Comparison of ENCODE assay signal across 15 cellular contexts in genomic region chr17:47975189-47975814, GRCh38. TPM values are rescaled to one million over a fixed set of nuclear protein-coding genes. Genes with fewer than 3 reads are reported as not detected.
DNase-seq lines count a peak whose midpoint lies in the region; ATAC-seq, FAIRE-seq and TF ChIP-seq lines count a peak whose summit lies in the region.
"Had no signal": no experiment of that assay in that cellular context is flagged by ENCODE, and none has a peak within 500 bp of the region (broad histone marks: within the 10 kb centered on the region; RNA-seq: fewer than 3 reads in every experiment).

No MANE protein-coding gene starts in this region.

- no peaks in the 10 kb centered on the region for H3K27me3 Mint-ChIP-seq in activated CD8-positive, alpha-beta memory T cell treated with anti-CD3 and anti-CD28 coated beads, Interleukin-2, amount 10 ng/mL, durations not matched to agents 7 days and 5 days
- H3K27me3 Mint-ChIP-seq in stimulated activated naive B cell treated with anti-CD40 and anti-IgM and Interleukin-4, amounts not matched to agents 10 μg/mL and 1 μg/mL and 100 μg/mL, for 72 hours, result no peaks in the 10 kb centered on the region

- TF ChIP-seq RAD21 in H1 (IDR thresholded peaks at IDR 0.05 in 1 of 2, conservative IDR thresholded peaks at IDR 0.05 in 1 of 2; ENCODE audit: low read depth in 2 of 2, low read length in 2 of 2), result peak; percentile 15 to 18; a peak in 2 of 4 replicates

- H3K4me1 Mint-ChIP-seq in activated CD8-positive, alpha-beta memory T cell treated with anti-CD3 and anti-CD28 coated beads, Interleukin-2, amount 10 ng/mL, durations not matched to agents 7 days and 5 days, result peaks cover 21% of the 10 kb centered on the region
- peaks cover 12 to 16% of the 10 kb centered on the region in 2 donors for H3K4me1 Mint-ChIP-seq in stimulated activated naive B cell treated with anti-CD40 and anti-IgM and Interleukin-4, amounts not matched to agents 10 μg/mL and 1 μg/mL and 100 μg/mL, for 72 hours

- 93% methylated on average over 15 of the region's 15 CpGs; no CpG with 5 or more reads in 1 of the 2 experiments for WGBS in H1 (ENCODE audit: extremely low coverage in 1 of 2, insufficient coverage in 1 of 2, insufficient read length in 1 of 2, insufficient replicate concordance in 2 of 2, low coverage in 1 of 2, low lambda C conversion rate in 2 of 2, missing lambda C conversion rate in 1 of 2), 2 experiments

- no peak overlapping the region for H3K4me3 Mint-ChIP-seq in activated CD8-positive, alpha-beta memory T cell treated with anti-CD3 and anti-CD28 coated beads, Interleukin-2, amount 10 ng/mL, durations not matched to agents 7 days and 5 days
- H3K4me3 Mint-ChIP-seq in stimulated activated naive B cell treated with anti-CD40 and anti-IgM and Interleukin-4, amounts not matched to agents 10 μg/mL and 1 μg/mL and 100 μg/mL, for 72 hours, result no peak overlapping the region

- no peaks in the 10 kb centered on the region for H3K9me2 ChIP-seq in OCI-LY1 (ENCODE audit: low read depth, low read length)

- H3K36me3 ChIP-seq in OCI-LY1 (ENCODE audit: insufficient read depth, low read length), result peaks cover 59% of the 10 kb centered on the region
- H3K36me3 ChIP-seq in H1 (ENCODE audit: control insufficient read depth in 2 of 4, insufficient read depth in 4 of 4, low read length in 3 of 4), result peaks cover 13 to 49% (median 36%) of the 10 kb centered on the region in 4 experiments; a peak in 7 of 8 replicates
- H3K36me3 ChIP-seq in vagina, result peaks cover 0 to 67% of the 10 kb centered on the region in 2 donors

- FAIRE-seq in H1 (lab: Jason Lieb, UNC), result no peak

- H4K8ac ChIP-seq in H1 (ENCODE audit: extremely low read depth, insufficient read depth, low read length), result no peak overlapping the region

- H2AFZ ChIP-seq in OCI-LY1 (ENCODE audit: low read length) (no peak overlapping the region), H1 (ENCODE audit: low read length) (no peak overlapping the region)

- H2BK5ac ChIP-seq in H1 (ENCODE audit: low read depth, low read length), result no peak overlapping the region

- peak; percentile 18; the same call in 1 of the 2 replicates for TF ChIP-seq CTCF in OCI-LY1 (IDR thresholded peaks at IDR 0.05; ENCODE audit: low read length)
- peak in 1 of 3 experiments; percentile 41; a peak in 1 of 4 replicates for TF ChIP-seq CTCF in H1 (IDR thresholded peaks at IDR 0.05; ENCODE audit: control extremely low read depth in 1 of 3, insufficient read depth in 1 of 3, low read depth in 1 of 3, low read length in 3 of 3)
- no peak for TF ChIP-seq CTCF in vagina (IDR thresholded peaks at IDR 0.05)

- no peak overlapping the region for H2BK20ac ChIP-seq in H1 (ENCODE audit: low read length)

- no peak for ATAC-seq in activated CD8-positive, alpha-beta memory T cell treated with anti-CD3 and anti-CD28 coated beads, Interleukin-2, amount 10 ng/mL, durations not matched to agents 7 days and 5 days
- ATAC-seq in stimulated activated naive B cell treated with anti-CD40 and anti-IgM and Interleukin-4, amounts not matched to agents 10 μg/mL and 1 μg/mL and 100 μg/mL, for 72 hours (replicated peaks), result no peak
- ATAC-seq in GM19023 (IDR thresholded peaks at IDR 0.05; ENCODE audit: unreplicated experiment), result no peak
- ATAC-seq: Panc1, SK-N-SH treated with all-trans-retinoic acid at 6 μM for 48 hours had no signal

- no peak overlapping the region for H3K18ac ChIP-seq in H1 (ENCODE audit: extremely low read depth, low read length)

- H3K14ac ChIP-seq in H1 (ENCODE audit: insufficient read length), result no peak overlapping the region

- TF ChIP-seq POLR2A in H1 (IDR thresholded peaks at IDR 0.05; ENCODE audit: control extremely low read depth in 1 of 2, low read depth in 2 of 2, low read length in 2 of 2) (no peak), vagina (IDR thresholded peaks at IDR 0.05) (no peak)

- H3K27ac ChIP-seq in OCI-LY1 (ENCODE audit: low read depth, low read length, poor library complexity, severe bottlenecking) (no peak overlapping the region), H1 (ENCODE audit: low read depth, low read length) (no peak overlapping the region), vagina (no peak overlapping the region)
- H3K27ac ChIP-seq: C4-2B had no signal

- H3K27me3 ChIP-seq in OCI-LY1 (ENCODE audit: insufficient read depth, low read length) (no peaks in the 10 kb centered on the region), H1 (replicated peaks in 1 of 4; ENCODE audit: control insufficient read depth in 3 of 4, extremely low read depth in 1 of 4, insufficient read depth in 3 of 4, low read length in 3 of 4) (no peaks in the 10 kb centered on the region), vagina (no peaks in the 10 kb centered on the region)

- no peaks in the 10 kb centered on the region for H3F3A ChIP-seq in OCI-LY1 (ENCODE audit: insufficient read depth, low read length)

- H3K4me3 ChIP-seq in OCI-LY1 (ENCODE audit: low read depth, low read length, poor library complexity, severe bottlenecking) (no peak overlapping the region), H1 (ENCODE audit: extremely low read depth in 1 of 4, insufficient read depth in 2 of 4, low read depth in 3 of 4, low read length in 4 of 4) (no peak overlapping the region), vagina (no peak overlapping the region)

- DNase-seq in activated CD8-positive, alpha-beta memory T cell treated with anti-CD3 and anti-CD28 coated beads, Interleukin-2, amount 10 ng/mL, durations not matched to agents 7 days and 5 days, result no peak
- DNase-seq in activated CD8-positive, alpha-beta memory T cell treated with anti-CD3 and anti-CD28 coated beads for 24 hours, result no peak
- DNase-seq in H1 (ENCODE audit: low read depth in 1 of 2, low spot score in 2 of 2), result no peak
- no peak for DNase-seq in stimulated activated naive B cell treated with anti-CD40 and anti-IgM and Interleukin-4, amounts not matched to agents 10 μg/mL and 1 μg/mL and 100 μg/mL, for 72 hours
- DNase-seq in vagina (ENCODE audit: extremely low spot score in 2 of 2), result no peak
- DNase-seq in HuH-7.5 (ENCODE audit: low spot score), result no peak
- DNase-seq: NCI-H1048, NCI-H345, SHP77 had no signal

- CTCF ChIA-PET in activated CD8-positive, alpha-beta memory T cell treated with anti-CD3 and anti-CD28 coated beads, Interleukin-2, amount 10 ng/mL, durations not matched to agents 7 days and 5 days (lab: Charles Lee), result interaction anchor here (1.0 to 15.7 kb wide), 4 partner anchors 27 to 46 kb away, joined by 3 to 383 read pairs (median 8); partner anchors contain the start of genes PNPO and PRR15L
- CTCF ChIA-PET in H1 (lab: Charles Lee; ENCODE audit: partially characterized antibody), result interaction anchor here (0.8 to 40.5 kb wide), 10 partner anchors 11 to 132 kb away, joined by 3 to 1010 read pairs (median 9); partner anchors contain the start of genes PNPO and PRR15L

- H3K4ac ChIP-seq in H1 (replicated peaks; ENCODE audit: insufficient read length, low read depth, low read length), result no peak overlapping the region

- intact Hi-C loops in vagina (cut with DNase I), result loop anchor here (5.0 kb wide), 1 partner anchor 42 kb away; no protein-coding TSS in a partner anchor

- peaks cover 35% of the 10 kb centered on the region for H3K36me3 Mint-ChIP-seq in activated CD8-positive, alpha-beta memory T cell treated with anti-CD3 and anti-CD28 coated beads, Interleukin-2, amount 10 ng/mL, durations not matched to agents 7 days and 5 days
- peaks cover 45 to 48% of the 10 kb centered on the region in 2 donors for H3K36me3 Mint-ChIP-seq in stimulated activated naive B cell treated with anti-CD40 and anti-IgM and Interleukin-4, amounts not matched to agents 10 μg/mL and 1 μg/mL and 100 μg/mL, for 72 hours

- no peak overlapping the region for H2AK5ac ChIP-seq in H1 (ENCODE audit: low read depth, low read length)

- no peak overlapping the region for H3K56ac ChIP-seq in H1 (replicated peaks; ENCODE audit: insufficient read length, low read depth, low read length)

- H4K20me1 ChIP-seq in OCI-LY1 (ENCODE audit: insufficient read depth, low read length) (no peaks in the 10 kb centered on the region), H1 (replicated peaks in 1 of 2; ENCODE audit: control insufficient read depth in 1 of 2, insufficient read depth in 2 of 2, low read length in 2 of 2) (no peaks in the 10 kb centered on the region)

- H2BK12ac ChIP-seq in H1 (ENCODE audit: low read depth, low read length), result no peak overlapping the region

- H3K9me3 ChIP-seq in OCI-LY1 (ENCODE audit: low read length) (no peaks in the 10 kb centered on the region), H1 (ENCODE audit: insufficient read depth in 2 of 2, low read depth in 1 of 2, low read length in 1 of 2) (no peaks in the 10 kb centered on the region), vagina (no peaks in the 10 kb centered on the region)

- H3K9ac ChIP-seq in OCI-LY1 (ENCODE audit: low read length), result no peak overlapping the region
- H3K9ac ChIP-seq in H1 (replicated peaks in 1 of 4; ENCODE audit: extremely low read depth in 1 of 4, low read depth in 3 of 4, low read length in 3 of 4), result no peak overlapping the region

- peaks cover 3% of the 10 kb centered on the region; the same call in 1 of the 2 replicates for H3K79me1 ChIP-seq in H1 (ENCODE audit: low read depth, low read length)

- no peak overlapping the region for H3K4me2 ChIP-seq in OCI-LY1 (ENCODE audit: low read length)
- H3K4me2 ChIP-seq in H1 (ENCODE audit: insufficient read depth in 1 of 2, low read depth in 2 of 2, low read length in 2 of 2), result no peak overlapping the region

- H4K5ac ChIP-seq in H1 (ENCODE audit: insufficient read length, low read depth, low read length), result no peak overlapping the region

- peak overlapping the region; percentile 24 for H3K27ac Mint-ChIP-seq in activated CD8-positive, alpha-beta memory T cell treated with anti-CD3 and anti-CD28 coated beads, Interleukin-2, amount 10 ng/mL, durations not matched to agents 7 days and 5 days
- peak overlapping the region; percentile 69 for H3K27ac Mint-ChIP-seq in stimulated activated naive B cell treated with anti-CD40 and anti-IgM and Interleukin-4, amounts not matched to agents 10 μg/mL and 1 μg/mL and 100 μg/mL, for 72 hours

- H3K4me1 ChIP-seq in OCI-LY1 (ENCODE audit: insufficient read depth, low read length, severe bottlenecking) (peaks cover 18% of the 10 kb centered on the region), H1 (replicated peaks in 1 of 4; ENCODE audit: control insufficient read depth in 3 of 4, insufficient read depth in 4 of 4, low read length in 3 of 4) (peaks cover 0 to 6% (median 2%) of the 10 kb centered on the region in 4 experiments; a peak in 6 of 7 replicates), vagina (peaks cover 17% of the 10 kb centered on the region)

- H3K23me2 ChIP-seq in H1 (ENCODE audit: low read depth, low read length), result peaks cover 4% of the 10 kb centered on the region; the same call in 1 of the 2 replicates

- H3K79me2 ChIP-seq in OCI-LY1 (ENCODE audit: insufficient read depth, low read length) (no peaks in the 10 kb centered on the region), H1 (ENCODE audit: control insufficient read depth in 1 of 2, insufficient read depth in 2 of 2, low read length in 2 of 2) (peaks cover 0 to 12% of the 10 kb centered on the region in 2 experiments; a peak in 1 of 4 replicates)

- no peak overlapping the region for H3K23ac ChIP-seq in H1 (ENCODE audit: insufficient read length)

- POLR2A ChIA-PET in H1 (lab: Charles Lee; ENCODE audit: partially characterized antibody), result interaction anchor here (1.1 to 1.4 kb wide), 3 partner anchors 12 to 153 kb away, joined by 3 to 4 read pairs (median 3); partner anchors contain the start of gene NFE2L1

- no peak overlapping the region for H2BK15ac ChIP-seq in H1 (ENCODE audit: low read length)

- no peak overlapping the region for H4K91ac ChIP-seq in H1 (replicated peaks; ENCODE audit: insufficient read length, low read length)

- no peaks in the 10 kb centered on the region for H3K9me3 Mint-ChIP-seq in activated CD8-positive, alpha-beta memory T cell treated with anti-CD3 and anti-CD28 coated beads, Interleukin-2, amount 10 ng/mL, durations not matched to agents 7 days and 5 days (ENCODE audit: low read depth)
- no peaks in the 10 kb centered on the region for H3K9me3 Mint-ChIP-seq in stimulated activated naive B cell treated with anti-CD40 and anti-IgM and Interleukin-4, amounts not matched to agents 10 μg/mL and 1 μg/mL and 100 μg/mL, for 72 hours

- H2BK120ac ChIP-seq in H1 (replicated peaks; ENCODE audit: low read depth, low read length), result no peak overlapping the region

- TF ChIP-seq EP300 in H1 (IDR thresholded peaks at IDR 0.05; ENCODE audit: borderline replicate concordance in 1 of 2, low read depth in 2 of 2, low read length in 2 of 2), result no peak

RNA-seq across cellular contexts. Expression of gene CDK5RAP3, which starts 4.4 kb away (rescaled TPM):
- 100 to 1,000 TPM; 215 to 262 TPM for total RNA-seq in activated CD8-positive, alpha-beta memory T cell treated with anti-CD3 and anti-CD28 coated beads, Interleukin-2, amount 10 ng/mL, durations not matched to agents 7 days and 5 days
- total RNA-seq in H1 (2021; fragmentation: NEBNext Ultra II Directional; extraction: Animal tissue kit (Norgen Biotek cat#: 25700)), result 88.2 and 97.6 TPM in 2 replicates
- polyA plus RNA-seq in H1 (2011; rRNA removed), result 93.2 and 119 TPM in 2 replicates
- 159 TPM for polyA plus RNA-seq in H1 (2011; cell fraction: cytosol; rRNA removed)
- polyA plus RNA-seq in H1 (2011; cell fraction: nucleus; rRNA removed), result 845 TPM
- 134 to 181 TPM (median 168 TPM) in 4 replicates for polyA plus RNA-seq in H1 (2012, experiment 1 of 2)
- 47.9 TPM for polyA plus RNA-seq in H1 (2012, experiment 2 of 2)
- polyA plus RNA-seq in H1 (2013, experiment 1 of 2), result 99.7 TPM
- 95.7 TPM for polyA plus RNA-seq in H1 (2013, experiment 2 of 2)
- polyA minus RNA-seq in H1 (2011; rRNA and poly(A)+ RNA removed), result 131 and 169 TPM in 2 replicates
- 41.5 TPM for polyA minus RNA-seq in H1 (2011; cell fraction: cytosol; rRNA and poly(A)+ RNA removed)
- polyA minus RNA-seq in H1 (2011; cell fraction: nucleus; rRNA and poly(A)+ RNA removed), result 147 TPM
- total RNA-seq in vagina, result 144 TPM

RNA-seq across cellular contexts. Expression of gene PRR15L, which starts 17.6 kb away (rescaled TPM):
- total RNA-seq in activated CD8-positive, alpha-beta memory T cell treated with anti-CD3 and anti-CD28 coated beads, Interleukin-2, amount 10 ng/mL, durations not matched to agents 7 days and 5 days, result not detected
- total RNA-seq in H1 (2021; fragmentation: NEBNext Ultra II Directional; extraction: Animal tissue kit (Norgen Biotek cat#: 25700)), result 0.26 and 0.34 TPM in 2 replicates
- polyA plus RNA-seq in H1 (2011; rRNA removed), result 1.1 TPM in 2 replicates
- polyA plus RNA-seq in H1 (2011; cell fraction: cytosol; rRNA removed), result 1.1 TPM
- polyA plus RNA-seq in H1 (2011; cell fraction: nucleus; rRNA removed), result 0.87 TPM
- 0.54 to 0.76 TPM (median 0.64 TPM) in 4 replicates for polyA plus RNA-seq in H1 (2012, experiment 1 of 2)
- 0.70 TPM for polyA plus RNA-seq in H1 (2012, experiment 2 of 2)
- polyA plus RNA-seq in H1 (2013, experiment 1 of 2), result 0.20 TPM
- polyA plus RNA-seq in H1 (2013, experiment 2 of 2), result 0.20 TPM
- polyA minus RNA-seq in H1 (2011; rRNA and poly(A)+ RNA removed), result 0.51 and 0.98 TPM in 2 replicates
- polyA minus RNA-seq in H1 (2011; cell fraction: cytosol; rRNA and poly(A)+ RNA removed), result 0.95 TPM
- 0.40 TPM for polyA minus RNA-seq in H1 (2011; cell fraction: nucleus; rRNA and poly(A)+ RNA removed)
- total RNA-seq in vagina, result 2.2 TPM
- total RNA-seq: A172 had no signal

RNA-seq across cellular contexts. Expression of gene PNPO, which starts 33.9 kb away (rescaled TPM):
- 10 to 100 TPM; 28.0 to 30.4 TPM for total RNA-seq in activated CD8-positive, alpha-beta memory T cell treated with anti-CD3 and anti-CD28 coated beads, Interleukin-2, amount 10 ng/mL, durations not matched to agents 7 days and 5 days
- 7.0 and 8.8 TPM in 2 replicates for total RNA-seq in H1 (2021; fragmentation: NEBNext Ultra II Directional; extraction: Animal tissue kit (Norgen Biotek cat#: 25700))
- polyA plus RNA-seq in H1 (2011; rRNA removed), result 7.5 and 8.1 TPM in 2 replicates
- polyA plus RNA-seq in H1 (2011; cell fraction: cytosol; rRNA removed), result 7.3 TPM
- polyA plus RNA-seq in H1 (2011; cell fraction: nucleus; rRNA removed), result 4.6 TPM
- polyA plus RNA-seq in H1 (2012, experiment 1 of 2), result 3.2 to 5.9 TPM (median 5.0 TPM) in 4 replicates
- polyA plus RNA-seq in H1 (2012, experiment 2 of 2), result 4.7 TPM
- polyA plus RNA-seq in H1 (2013, experiment 1 of 2), result 5.1 TPM
- polyA plus RNA-seq in H1 (2013, experiment 2 of 2), result 5.1 TPM
- 10.6 and 10.7 TPM in 2 replicates for polyA minus RNA-seq in H1 (2011; rRNA and poly(A)+ RNA removed)
- polyA minus RNA-seq in H1 (2011; cell fraction: cytosol; rRNA and poly(A)+ RNA removed), result 6.8 TPM
- 5.2 TPM for polyA minus RNA-seq in H1 (2011; cell fraction: nucleus; rRNA and poly(A)+ RNA removed)
- total RNA-seq in vagina, result 42.7 TPM
